ENCODE assay signal across 21 cellular contexts in the genomic region with DNA sequence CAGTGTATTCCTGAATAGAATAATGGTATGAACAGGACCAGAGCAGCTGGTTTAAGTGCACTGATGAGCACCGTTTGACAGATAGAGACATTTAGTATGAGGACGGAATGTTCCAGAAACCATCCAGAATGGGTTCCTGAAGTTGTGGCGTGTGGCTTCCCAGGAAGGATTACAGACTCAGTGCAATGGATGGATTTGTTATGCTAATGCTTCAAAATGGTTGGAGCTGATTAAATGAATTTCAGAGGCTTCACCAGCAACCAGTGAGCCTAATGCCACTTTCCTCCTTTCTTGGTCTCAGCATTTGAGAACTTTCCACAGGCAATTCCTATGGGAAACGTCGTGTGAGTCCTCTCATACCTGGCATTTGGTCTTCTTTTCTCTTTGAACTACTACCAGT. TPM values are rescaled to one million over a fixed set of nuclear protein-coding genes. Genes with fewer than 3 reads are reported as not detected.
DNase-seq lines count a peak whose midpoint lies in the region; ATAC-seq and TF ChIP-seq lines count a peak whose summit lies in the region.
"Had no signal": no experiment of that assay in that cellular context is flagged by ENCODE, and none has a peak within 500 bp of the region (broad histone marks: within the 10 kb centered on the region; RNA-seq: fewer than 3 reads in every experiment).

No MANE protein-coding gene starts in this region.

- TF ChIP-seq CTCF in natural killer cell (IDR thresholded peaks at IDR 0.05) (no peak), WTC11 (IDR thresholded peaks at IDR 0.05) (no peak)

- DNase-seq in natural killer cell (no peak), WTC11 (ENCODE audit: low spot score) (no peak), AG08395 (ENCODE audit: low spot score) (no peak), dedifferentiated amniotic fluid mesenchymal stem cell (ENCODE audit: extremely low spot score) (no peak)
- DNase-seq in natural killer cell treated with Interleukin-12 subunit alpha and Interleukin-12 subunit beta and Interleukin-15 and Interleukin-18, amount 100 ng/mL, for 72 hours (ENCODE audit: low spot score) = no peak
- DNase-seq in stimulated activated naive CD8-positive, alpha-beta T cell treated with anti-CD3 and anti-CD28 coated beads, Interleukin-15, amount 100 ng/mL, for 72 hours = no peak
- no peak for DNase-seq in stimulated activated CD4-positive, alpha-beta T cell treated with anti-CD3 and anti-CD28 coated beads, Interleukin-2, amount 100 ng/mL, for 48 hours
- DNase-seq: aorta; effector memory CD4-positive, alpha-beta T cell; NCI-H1105 treated with DMSO at 0.1 percent for 48 hours; NCI-H2107; NCI-H510A treated with DMSO at 0.1 percent for 48 hours; NK-92 treated with Interleukin-12 subunit alpha and Interleukin-12 subunit beta, amount 100 ng/mL, for 24 hours; small intestine; stimulated activated CD4-positive, alpha-beta T cell treated with anti-CD3 and anti-CD28 coated beads, Interleukin-4, amount 100 ng/mL, for 1 hour; T1000 had no signal

- H3K27me3 Mint-ChIP-seq in natural killer cell (ENCODE audit: low read depth in 2 of 2) (no peaks in the 10 kb centered on the region), WTC11 (ENCODE audit: low read depth) (peaks cover 84% of the 10 kb centered on the region)
- H3K27me3 Mint-ChIP-seq in natural killer cell treated with Interleukin-12 subunit alpha and Interleukin-12 subunit beta and Interleukin-15 and Interleukin-18, amount 100 ng/mL, for 72 hours = peaks cover 0 to 2% of the 10 kb centered on the region in 2 donors
- H3K27me3 Mint-ChIP-seq in stimulated activated naive CD8-positive, alpha-beta T cell treated with anti-CD3 and anti-CD28 coated beads, Interleukin-15, amount 100 ng/mL, for 72 hours = no peaks in the 10 kb centered on the region

- H3K4me3 Mint-ChIP-seq in natural killer cell = peak overlapping the region; percentile 66
- no peak overlapping the region for H3K4me3 Mint-ChIP-seq in natural killer cell treated with Interleukin-12 subunit alpha and Interleukin-12 subunit beta and Interleukin-15 and Interleukin-18, amount 100 ng/mL, for 72 hours
- peak overlapping the region; percentile 61 for H3K4me3 Mint-ChIP-seq in WTC11
- peak overlapping the region; percentile 7 to 24 for H3K4me3 Mint-ChIP-seq in stimulated activated naive CD8-positive, alpha-beta T cell treated with anti-CD3 and anti-CD28 coated beads, Interleukin-15, amount 100 ng/mL, for 72 hours

- POLR2A ChIA-PET in WTC11 (lab: Charles Lee) = no interaction called here

- H3K27me3 ChIP-seq in iPS-18a (ENCODE audit: control insufficient read depth, insufficient read depth, low read length) = peaks cover 78% of the 10 kb centered on the region
- H3K27me3 ChIP-seq: SJSA1 had no signal

- H3K9ac ChIP-seq in iPS-18a (ENCODE audit: low read length) = no peak overlapping the region

- CTCF ChIA-PET in WTC11 (lab: Charles Lee) = interaction anchor here (0.6 kb wide), 1 partner anchor 77 kb away, joined by 5 read pairs; no protein-coding TSS in a partner anchor

- no peaks in the 10 kb centered on the region for H3K36me3 ChIP-seq in iPS-18a (ENCODE audit: control insufficient read depth, low read depth, low read length)
- H3K36me3 ChIP-seq: neutrophil, SJSA1 had no signal

- H3K4me1 ChIP-seq in iPS-18a (ENCODE audit: control insufficient read depth, low read depth, low read length) = peaks cover 61% of the 10 kb centered on the region

- peaks cover 76 to 90% of the 10 kb centered on the region in 2 donors for H3K4me1 Mint-ChIP-seq in natural killer cell
- peaks cover 71 to 73% of the 10 kb centered on the region in 2 donors for H3K4me1 Mint-ChIP-seq in natural killer cell treated with Interleukin-12 subunit alpha and Interleukin-12 subunit beta and Interleukin-15 and Interleukin-18, amount 100 ng/mL, for 72 hours (ENCODE audit: low read depth in 2 of 2)
- H3K4me1 Mint-ChIP-seq in WTC11 = peaks cover 71% of the 10 kb centered on the region
- H3K4me1 Mint-ChIP-seq in stimulated activated naive CD8-positive, alpha-beta T cell treated with anti-CD3 and anti-CD28 coated beads, Interleukin-15, amount 100 ng/mL, for 72 hours = peaks cover 98% of the 10 kb centered on the region

- H3K36me3 Mint-ChIP-seq in natural killer cell (peaks cover 30% of the 10 kb centered on the region), WTC11 (no peaks in the 10 kb centered on the region)
- peaks cover 40% of the 10 kb centered on the region for H3K36me3 Mint-ChIP-seq in natural killer cell treated with Interleukin-12 subunit alpha and Interleukin-12 subunit beta and Interleukin-15 and Interleukin-18, amount 100 ng/mL, for 72 hours

- no peak for ATAC-seq in natural killer cell
- ATAC-seq in natural killer cell treated with Interleukin-12 subunit alpha and Interleukin-12 subunit beta and Interleukin-15 and Interleukin-18, amount 100 ng/mL, for 72 hours = no peak
- ATAC-seq in WTC11 = peak; percentile 17
- no peak for ATAC-seq in stimulated activated naive CD8-positive, alpha-beta T cell treated with anti-CD3 and anti-CD28 coated beads, Interleukin-15, amount 100 ng/mL, for 72 hours
- ATAC-seq: activated CD4-positive, CD25-positive, alpha-beta regulatory T cell treated with anti-CD3 and anti-CD28 coated beads, Interleukin-2, amount 50 U/mL, for 24 hours; HCT116 had no signal

- no peaks in the 10 kb centered on the region for H3K9me3 ChIP-seq in iPS-18a (ENCODE audit: control insufficient read depth, low read depth, low read length)
- H3K9me3 ChIP-seq: neutrophil, SJSA1 had no signal

- H3K27ac Mint-ChIP-seq in natural killer cell (peak overlapping the region; percentile 86 to 98), WTC11 (no peak overlapping the region)
- H3K27ac Mint-ChIP-seq in natural killer cell treated with Interleukin-12 subunit alpha and Interleukin-12 subunit beta and Interleukin-15 and Interleukin-18, amount 100 ng/mL, for 72 hours = peak overlapping the region in 1 of 2 donors; percentile 60
- H3K27ac Mint-ChIP-seq in stimulated activated naive CD8-positive, alpha-beta T cell treated with anti-CD3 and anti-CD28 coated beads, Interleukin-15, amount 100 ng/mL, for 72 hours = no peak overlapping the region

- H3K9me3 Mint-ChIP-seq in natural killer cell (no peaks in the 10 kb centered on the region), WTC11 (no peaks in the 10 kb centered on the region)
- no peaks in the 10 kb centered on the region for H3K9me3 Mint-ChIP-seq in natural killer cell treated with Interleukin-12 subunit alpha and Interleukin-12 subunit beta and Interleukin-15 and Interleukin-18, amount 100 ng/mL, for 72 hours
- H3K9me3 Mint-ChIP-seq in stimulated activated naive CD8-positive, alpha-beta T cell treated with anti-CD3 and anti-CD28 coated beads, Interleukin-15, amount 100 ng/mL, for 72 hours = no peaks in the 10 kb centered on the region

- intact Hi-C loops in natural killer cell (cut with micrococcal nuclease) = no loop called here

- no peak overlapping the region for H3K27ac ChIP-seq in iPS-18a (ENCODE audit: low read length)
- H3K27ac ChIP-seq: neutrophil, SJSA1 had no signal

- peak overlapping the region; percentile 11 for H3K4me3 ChIP-seq in iPS-18a (ENCODE audit: low read length)
- H3K4me3 ChIP-seq: SJSA1 had no signal

TF ChIP-seq in WTC11, 78 proteins besides CTCF, POLR2A, EP300 and RAD21:
- TF ChIP-seq, protein P1, sequence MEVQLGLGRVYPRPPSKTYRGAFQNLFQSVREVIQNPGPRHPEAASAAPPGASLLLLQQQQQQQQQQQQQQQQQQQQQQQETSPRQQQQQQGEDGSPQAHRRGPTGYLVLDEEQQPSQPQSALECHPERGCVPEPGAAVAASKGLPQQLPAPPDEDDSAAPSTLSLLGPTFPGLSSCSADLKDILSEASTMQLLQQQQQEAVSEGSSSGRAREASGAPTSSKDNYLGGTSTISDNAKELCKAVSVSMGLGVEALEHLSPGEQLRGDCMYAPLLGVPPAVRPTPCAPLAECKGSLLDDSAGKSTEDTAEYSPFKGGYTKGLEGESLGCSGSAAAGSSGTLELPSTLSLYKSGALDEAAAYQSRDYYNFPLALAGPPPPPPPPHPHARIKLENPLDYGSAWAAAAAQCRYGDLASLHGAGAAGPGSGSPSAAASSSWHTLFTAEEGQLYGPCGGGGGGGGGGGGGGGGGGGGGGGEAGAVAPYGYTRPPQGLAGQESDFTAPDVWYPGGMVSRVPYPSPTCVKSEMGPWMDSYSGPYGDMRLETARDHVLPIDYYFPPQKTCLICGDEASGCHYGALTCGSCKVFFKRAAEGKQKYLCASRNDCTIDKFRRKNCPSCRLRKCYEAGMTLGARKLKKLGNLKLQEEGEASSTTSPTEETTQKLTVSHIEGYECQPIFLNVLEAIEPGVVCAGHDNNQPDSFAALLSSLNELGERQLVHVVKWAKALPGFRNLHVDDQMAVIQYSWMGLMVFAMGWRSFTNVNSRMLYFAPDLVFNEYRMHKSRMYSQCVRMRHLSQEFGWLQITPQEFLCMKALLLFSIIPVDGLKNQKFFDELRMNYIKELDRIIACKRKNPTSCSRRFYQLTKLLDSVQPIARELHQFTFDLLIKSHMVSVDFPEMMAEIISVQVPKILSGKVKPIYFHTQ (CRISPR knock-in tag; IDR thresholded peaks at IDR 0.05) = no peak
- peak; percentile 31; the same call in 1 of the 2 replicates for TF ChIP-seq ETV6 (CRISPR knock-in tag; IDR thresholded peaks at IDR 0.05)
- TF ChIP-seq TEAD1 (CRISPR knock-in tag; IDR thresholded peaks at IDR 0.05) = 0 out of 2 replicates have a peak, but pooled peaks have one; percentile 17
- no peak for TF ChIP-seq HMGA2 (CRISPR knock-in tag; IDR thresholded peaks at IDR 0.05)
- TF ChIP-seq TP53 (CRISPR knock-in tag; IDR thresholded peaks at IDR 0.05) = no peak

RNA-seq across cellular contexts. Expression of gene GATA3, which starts 9.9 kb away (rescaled TPM):
- total RNA-seq in natural killer cell (10 to 100 TPM; 50.3 to 92.2 (median 68.8) TPM), WTC11 (2021) (0.60 to 0.89 TPM (median 0.72 TPM) in 3 replicates)
- 10 to 100 TPM in 1 of 2 donors, 1 to 10 TPM in 1; 7.6 to 10.9 TPM for total RNA-seq in natural killer cell treated with Interleukin-12 subunit alpha and Interleukin-12 subunit beta and Interleukin-15 and Interleukin-18, amount 100 ng/mL, for 72 hours
- total RNA-seq: SJSA1 had no signal

Comparison
In these comparisons a context has a peak if more than half of its experiments do, and no peak if none do; other contexts are left out.
1. RNA of gene GATA3, which starts 9.9 kb away (total RNA-seq): 50.3 to 92.2 TPM in natural killer cell; 7.6 to 10.9 TPM in natural killer cell treated with Interleukin-12 subunit alpha and Interleukin-12 subunit beta and Interleukin-15 and Interleukin-18, amount 100 ng/mL, for 72 hours and 0.60 to 0.89 TPM in WTC11; every median in the first group is over 4 times any median in the second.
2. H3K27ac Mint-ChIP-seq: peak in natural killer cell (2 of 2); none in WTC11 (single experiment) and stimulated activated naive CD8-positive, alpha-beta T cell treated with anti-CD3 and anti-CD28 coated beads, Interleukin-15, amount 100 ng/mL, for 72 hours (0 of 2).